Comparison of ENCODE assay signal across 1 cellular context in genomic region chr1:145826030-145826429, GRCh38.
TF ChIP-seq lines count a peak whose summit lies in the region.

No MANE protein-coding gene starts in this region.

TF ChIP-seq in HepG2, 621 proteins besides CTCF, POLR2A, EP300 and RAD21:
- TF ChIP-seq ZNF562 (CRISPR knock-in tag; IDR thresholded peaks at IDR 0.05; ENCODE audit: borderline replicate concordance) = no peak
- TF ChIP-seq HMGA1 (CRISPR knock-in tag; conservative IDR thresholded peaks at IDR 0.05) = no peak
- TF ChIP-seq RAD51 (IDR thresholded peaks at IDR 0.05; ENCODE audit: borderline replicate concordance) = no peak
- TF ChIP-seq NFATC3 (CRISPR knock-in tag; IDR thresholded peaks at IDR 0.05) = no peak
- TF ChIP-seq ZNF549 (CRISPR knock-in tag; IDR thresholded peaks at IDR 0.05) = no peak
- TF ChIP-seq NPAS2 (CRISPR knock-in tag; IDR thresholded peaks at IDR 0.05; ENCODE audit: borderline replicate concordance) = no peak
- TF ChIP-seq NR2F6 (IDR thresholded peaks at IDR 0.05) = no peak
- TF ChIP-seq NR2F6 (CRISPR knock-in tag; IDR thresholded peaks at IDR 0.05) = no peak
- no peak for TF ChIP-seq HNF4G (IDR thresholded peaks at IDR 0.05; ENCODE audit: borderline replicate concordance, low read depth, low read length)
- TF ChIP-seq HNF4G (CRISPR knock-in tag; IDR thresholded peaks at IDR 0.05; ENCODE audit: borderline replicate concordance, low read depth) = no peak
- no peak for TF ChIP-seq SNAPC2 (CRISPR knock-in tag; IDR thresholded peaks at IDR 0.05)
TF ChIP-seq in HepG2: peak in this region for 0.
